13 cellular contexts compared by ENCODE assay signal in genomic region chr6:25107218-25107617, GRCh38.
DNase-seq lines count a peak whose midpoint lies in the region; ATAC-seq and TF ChIP-seq lines count a peak whose summit lies in the region.
"Had no signal": no experiment of that assay in that cellular context is flagged by ENCODE, and none has a peak within 500 bp of the region (broad histone marks: within the 10 kb centered on the region; RNA-seq: fewer than 3 reads in every experiment).

No MANE protein-coding gene starts in this region.

- TF ChIP-seq CTCF in GM10248 (IDR thresholded peaks at IDR 0.05; ENCODE audit: control extremely low read depth, extremely low read depth, low read depth, missing control alignments) (no peak), A673 (conservative IDR thresholded peaks at IDR 0.05; ENCODE audit: low read depth, low read length) (no peak), lower lobe of right lung (IDR thresholded peaks at IDR 0.05) (no peak)

- H3K9me3 ChIP-seq in A673 (ENCODE audit: low read depth, low read length, poor library complexity, severe bottlenecking): no peaks in the 10 kb centered on the region
- no peaks in the 10 kb centered on the region for H3K9me3 ChIP-seq in lower lobe of right lung
- H3K9me3 ChIP-seq: ascending aorta had no signal

- H3K4me1 ChIP-seq in A673 (ENCODE audit: insufficient read depth, low read length, poor library complexity, severe bottlenecking) (no peaks in the 10 kb centered on the region), lower lobe of right lung (no peaks in the 10 kb centered on the region)
- H3K4me1 ChIP-seq: ascending aorta had no signal

- BruUV-seq in A673 (replicated peaks; lab: Mats Ljungman, UMichigan): no TSS peak

- DNase-seq in GM10248 (ENCODE audit: extremely low spot score) (peak; percentile 22), A673 (ENCODE audit: low spot score) (no peak), lower lobe of right lung (no peak), sciatic nerve (ENCODE audit: low spot score) (no peak), DMS79 treated with DMSO at 0.1 percent for 48 hours (lab: John Stamatoyannopoulos, UW) (no peak)
- DNase-seq: activated CD4-positive, alpha-beta T cell treated with anti-CD3 and anti-CD28 coated beads for 4 hours; NCI-H2171 treated with DMSO at 0.1 percent for 48 hours; T-cell had no signal

- POLR2A ChIA-PET in GM10248 (lab: Yijun Ruan, JAX) (no interaction called here), A673 (lab: Charles Lee; ENCODE audit: low non-redundant PET) (no interaction called here)

- ATAC-seq in GM19023 (IDR thresholded peaks at IDR 0.05; ENCODE audit: unreplicated experiment) (peak; percentile 87), GM21786 (IDR thresholded peaks at IDR 0.05; ENCODE audit: unreplicated experiment) (peak; percentile 58), HG03521 (IDR thresholded peaks at IDR 0.05; ENCODE audit: unreplicated experiment) (peak; percentile 61), lower lobe of right lung (no peak), sciatic nerve (no peak)
- ATAC-seq: T-cell had no signal

- H3K27me3 ChIP-seq in A673 (replicated peaks; ENCODE audit: insufficient read depth, low read depth, low read length, poor library complexity): no peaks in the 10 kb centered on the region
- H3K27me3 ChIP-seq in lower lobe of right lung (ENCODE audit: low read depth): no peaks in the 10 kb centered on the region
- H3K27me3 ChIP-seq: ascending aorta had no signal

- intact Hi-C loops in A673 (cut with micrococcal nuclease; ENCODE audit: unreplicated experiment): no loop called here
- intact Hi-C loops in lower lobe of right lung (cut with DNase I): no loop called here
- intact Hi-C loops in sciatic nerve (cut with DNase I): no loop called here

- H3K27ac ChIP-seq in A673 (ENCODE audit: low read depth, low read length, poor library complexity, severe bottlenecking) (no peak overlapping the region), lower lobe of right lung (no peak overlapping the region)
- H3K27ac ChIP-seq: ascending aorta had no signal

- H3K36me3 ChIP-seq in A673 (ENCODE audit: insufficient read depth, low read length, poor library complexity, severe bottlenecking) (no peaks in the 10 kb centered on the region), lower lobe of right lung (peaks cover 86% of the 10 kb centered on the region)

- CTCF ChIA-PET in GM10248 (lab: Yijun Ruan, JAX): interaction anchor here (2.4 kb wide), 1 partner anchor 14 kb away, joined by 5 read pairs; no protein-coding TSS in a partner anchor
- CTCF ChIA-PET in A673 (lab: Charles Lee): no interaction called here

- no peak overlapping the region for H3K4me3 ChIP-seq in A673 (ENCODE audit: low read depth, low read length, poor library complexity, severe bottlenecking)
- no peak overlapping the region for H3K4me3 ChIP-seq in lower lobe of right lung
- H3K4me3 ChIP-seq: ascending aorta, smooth muscle cell had no signal

Comparison
In these comparisons a context has a peak if more than half of its experiments do, and no peak if none do; other contexts are left out.
1. ATAC-seq: peak in GM19023 (single experiment), GM21786 (single experiment) and HG03521 (single experiment); none in lower lobe of right lung (0 of 2) and sciatic nerve (single experiment).